In the genomic region with DNA sequence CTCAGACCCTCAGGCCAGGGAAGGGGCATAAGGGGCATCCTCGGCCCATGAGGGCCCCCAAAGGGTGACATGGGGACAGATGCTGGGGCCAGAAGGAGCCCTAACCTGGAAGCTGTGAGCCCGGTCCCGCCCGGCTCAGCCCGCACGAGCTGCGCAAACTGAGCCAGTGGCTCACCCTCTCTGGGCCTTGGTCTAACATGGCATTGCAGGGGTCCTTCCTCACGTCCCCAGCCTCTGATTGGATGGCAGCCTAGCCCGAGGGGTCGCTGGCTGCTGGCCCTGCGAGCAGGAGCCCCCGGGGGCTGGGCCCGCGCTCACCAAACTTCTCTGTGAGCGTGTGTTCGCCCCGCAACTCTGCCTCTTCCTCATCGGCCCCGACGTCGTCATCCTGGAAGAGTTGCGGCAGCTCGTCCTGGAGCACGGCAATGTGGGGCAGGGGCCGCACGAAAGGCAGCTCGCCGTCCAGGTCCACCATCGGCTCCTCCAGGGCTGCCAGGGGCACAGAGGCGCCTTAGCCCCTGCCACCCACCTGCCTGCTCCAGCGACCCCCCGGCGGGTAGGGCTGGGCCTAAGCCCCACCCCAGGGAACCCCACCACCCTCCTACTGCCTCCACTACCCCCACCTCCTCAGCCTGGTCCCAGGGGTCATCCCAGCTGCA, we compare ENCODE assay signal across 29 cellular contexts. TPM values are rescaled to one million over a fixed set of nuclear protein-coding genes. Genes with fewer than 3 reads are reported as not detected.
"Had no signal": no experiment of that assay in that cellular context is flagged by ENCODE, and none has a peak within 500 bp of the region (broad histone marks: within the 10 kb centered on the region; RNA-seq: fewer than 3 reads in every experiment).

No MANE protein-coding gene starts in this region.

- ATAC-seq: naive thymus-derived CD4-positive, alpha-beta T cell; natural killer cell; pancreas; right cardiac atrium; sciatic nerve; stimulated activated memory B cell treated with anti-CD40 and anti-IgM and Interleukin-4, amounts not matched to agents 10 μg/mL and 1 μg/mL and 100 μg/mL, for 72 hours; upper lobe of right lung had no signal

- H3K27ac Mint-ChIP-seq: natural killer cell; nephron; stimulated activated memory B cell treated with anti-CD40 and anti-IgM and Interleukin-4, amounts not matched to agents 10 μg/mL and 1 μg/mL and 100 μg/mL, for 72 hours; stimulated activated naive CD8-positive, alpha-beta T cell treated with anti-CD3 and anti-CD28 coated beads, Interleukin-15, Interleukin-2, amounts not matched to agents 100 ng/mL and 50 ng/mL, for 24 hours; type B pancreatic cell had no signal

- H3K27me3 ChIP-seq: neural progenitor cell, neutrophil, pancreas, spleen, suprapubic skin, testis, tibial artery, transverse colon, upper lobe of right lung, uterus had no signal

- DNase-seq: naive thymus-derived CD4-positive, alpha-beta T cell; natural killer cell; nucleus accumbens; spleen; stimulated activated CD4-positive, alpha-beta T cell treated with anti-CD3 and anti-CD28 coated beads, Interleukin-12 subunit alpha, Interleukin-12 subunit beta, amount 100 ng/mL, for 4 hours; stimulated activated CD4-positive, alpha-beta T cell treated with anti-CD3 and anti-CD28 coated beads, Interleukin-1b, Interleukin-23, amount 100 ng/mL, for 48 hours; stimulated activated CD4-positive, alpha-beta T cell treated with anti-CD3 and anti-CD28 coated beads, Interleukin-4, amount 100 ng/mL, for 1 hour; stimulated activated CD4-positive, alpha-beta T cell treated with anti-CD3 and anti-CD28 coated beads, Interleukin-4, amount 100 ng/mL, for 4 hours; stimulated activated CD8-positive, alpha-beta memory T cell treated with anti-CD3 and anti-CD28 coated beads, Interleukin-4, amount 100 ng/mL, for 48 hours; stimulated activated naive CD4-positive, alpha-beta T cell; substantia nigra; testis; tibial artery; transverse colon; upper lobe of right lung; uterus had no signal

- H3K4me1 Mint-ChIP-seq: natural killer cell, nephron, neural progenitor cell had no signal

- H3K27me3 Mint-ChIP-seq: naive thymus-derived CD4-positive, alpha-beta T cell; stimulated activated memory B cell treated with anti-CD40 and anti-IgM and Interleukin-4, amounts not matched to agents 10 μg/mL and 1 μg/mL and 100 μg/mL, for 72 hours; stimulated activated naive CD8-positive, alpha-beta T cell treated with anti-CD3 and anti-CD28 coated beads, Interleukin-15, Interleukin-2, amounts not matched to agents 100 ng/mL and 50 ng/mL, for 24 hours; type B pancreatic cell had no signal

- H3K27ac ChIP-seq: neural progenitor cell, neutrophil, pancreas, prostate gland, spleen, suprapubic skin, testis, tibial artery, transverse colon, upper lobe of right lung, uterus had no signal

- H2AFZ ChIP-seq: neural progenitor cell had no signal

- H3K9ac ChIP-seq: neural progenitor cell had no signal

- H3K4me1 ChIP-seq: neural progenitor cell, pancreas, prostate gland, testis, transverse colon, uterus had no signal

- H3K9me3 ChIP-seq: neutrophil, pancreas, prostate gland, spleen, suprapubic skin, testis, tibial artery, transverse colon, upper lobe of right lung, uterus had no signal

- H3K9me3 Mint-ChIP-seq: naive thymus-derived CD4-positive, alpha-beta T cell; natural killer cell; nephron; neural progenitor cell; stimulated activated naive CD8-positive, alpha-beta T cell treated with anti-CD3 and anti-CD28 coated beads, Interleukin-15, Interleukin-2, amounts not matched to agents 100 ng/mL and 50 ng/mL, for 24 hours; type B pancreatic cell had no signal

- H3K36me3 ChIP-seq: neural progenitor cell, pancreas, prostate gland, transverse colon, uterus had no signal

- H3K4me3 Mint-ChIP-seq: naive thymus-derived CD4-positive, alpha-beta T cell; natural killer cell; nephron; neural progenitor cell; stimulated activated memory B cell treated with anti-CD40 and anti-IgM and Interleukin-4, amounts not matched to agents 10 μg/mL and 1 μg/mL and 100 μg/mL, for 72 hours; stimulated activated naive CD8-positive, alpha-beta T cell treated with anti-CD3 and anti-CD28 coated beads, Interleukin-15, Interleukin-2, amounts not matched to agents 100 ng/mL and 50 ng/mL, for 24 hours; type B pancreatic cell had no signal

- H3K4me3 ChIP-seq: neural progenitor cell, pancreas, prostate gland, skin epidermis, smooth muscle cell, spleen, suprapubic skin, testis, tibial artery, transverse colon, upper lobe of right lung, uterus had no signal

- H3K4me2 ChIP-seq: neural progenitor cell, smooth muscle cell had no signal

RNA-seq across cellular contexts. Expression of gene ARHGEF16, which starts 54.4 kb away (rescaled TPM):
- polyA plus RNA-seq: naive thymus-derived CD4-positive, alpha-beta T cell had no signal
